Comparison of ENCODE assay signal across 28 cellular contexts in genomic region chr11:94309757-94310156, GRCh38. TPM values are rescaled to one million over a fixed set of nuclear protein-coding genes. Genes with fewer than 3 reads are reported as not detected.
"Had no signal": no experiment of that assay in that cellular context is flagged by ENCODE, and none has a peak within 500 bp of the region (broad histone marks: within the 10 kb centered on the region; RNA-seq: fewer than 3 reads in every experiment).

No MANE protein-coding gene starts in this region.

- H3K4me3 ChIP-seq: coronary artery, gastroesophageal sphincter, neural progenitor cell, ovary had no signal

- H3K36me3 Mint-ChIP-seq: mesothelial cell of epicardium, natural killer cell, neural progenitor cell, type B pancreatic cell had no signal

- H3K4me2 ChIP-seq: neural progenitor cell had no signal

- H3K27ac ChIP-seq: coronary artery, gastroesophageal sphincter, neural progenitor cell, ovary had no signal

- H3K9ac ChIP-seq: neural progenitor cell had no signal

- H2AFZ ChIP-seq: neural progenitor cell had no signal

- H3K36me3 ChIP-seq: gastroesophageal sphincter, neural progenitor cell, ovary had no signal

- H3K27me3 ChIP-seq: gastroesophageal sphincter, neural progenitor cell, ovary had no signal

- H3K9me3 Mint-ChIP-seq: endodermal cell, mesothelial cell of epicardium, natural killer cell, neural progenitor cell, type B pancreatic cell had no signal

- H3K4me3 Mint-ChIP-seq: endodermal cell, mesothelial cell of epicardium, natural killer cell, neural progenitor cell, type B pancreatic cell had no signal

- H3K27ac Mint-ChIP-seq: endodermal cell, mesothelial cell of epicardium, natural killer cell, neural progenitor cell, type B pancreatic cell had no signal

- H3K9me3 ChIP-seq: gastroesophageal sphincter, ovary had no signal

- ATAC-seq: esophagus mucosa, gastroesophageal sphincter, left colon, natural killer cell, right cardiac atrium had no signal

- FAIRE-seq: endothelial cell of umbilical vein, kidney, small intestine, urothelium cell line had no signal

- DNase-seq: effector CD4-positive, alpha-beta T cell; endodermal cell; kidney; left colon; natural killer cell; nucleus accumbens; ovary; right cardiac atrium; small intestine; stimulated activated CD4-positive, alpha-beta T cell treated with anti-CD3 and anti-CD28 coated beads, Interleukin-12 subunit alpha, Interleukin-12 subunit beta, amount 100 ng/mL, for 4 hours; stimulated activated CD4-positive, alpha-beta T cell treated with anti-CD3 and anti-CD28 coated beads, Interleukin-2, amount 100 ng/mL, for 48 hours; stimulated activated naive CD4-positive, alpha-beta T cell treated with Interleukin-2 at 50 U/mL for 16 hours had no signal

- H3K4me1 ChIP-seq: neural progenitor cell had no signal

- H3K4me1 Mint-ChIP-seq: endodermal cell, natural killer cell, neural progenitor cell had no signal

RNA-seq across cellular contexts. Expression of gene IZUMO1R, which starts 5.4 kb away (rescaled TPM):
- total RNA-seq: chondrocyte, dermis microvascular lymphatic vessel endothelial cell, endodermal cell, endothelial cell of umbilical vein, esophagus mucosa, fibroblast of villous mesenchyme, gastroesophageal sphincter, kidney, left colon, lower leg skin, mesothelial cell of epicardium, mucosa of gallbladder, myocyte, natural killer cell, posterior vena cava, right cardiac atrium had no signal
- polyA plus RNA-seq: endothelial cell of umbilical vein, ovary, right cardiac atrium, small intestine, thymus had no signal
